Comparison of ENCODE assay signal across 35 cellular contexts in genomic region chr11:29183301-29183700, GRCh38.
"Had no signal": no experiment of that assay in that cellular context is flagged by ENCODE, and none has a peak within 500 bp of the region (broad histone marks: within the 10 kb centered on the region; RNA-seq: fewer than 3 reads in every experiment).

No MANE protein-coding gene starts in this region.

- H3K4me1 ChIP-seq: ascending aorta had no signal

- H3K9me3 ChIP-seq: ascending aorta, MG63 had no signal

- H3K27ac ChIP-seq: ascending aorta, PC-9, RWPE1 had no signal

- FAIRE-seq: RCC 7860 had no signal

- H2AFZ ChIP-seq: PC-9 had no signal

- DNase-seq: activated CD4-positive, alpha-beta memory T cell treated with anti-CD3 and anti-CD28 coated beads for 36 hours; activated CD4-positive, alpha-beta T cell treated with anti-CD3 and anti-CD28 coated beads for 36 hours; activated CD4-positive, alpha-beta T cell treated with anti-CD3 and anti-CD28 coated beads, Interleukin-2, amount 10 ng/mL, durations not matched to agents 7 days and 5 days; activated CD8-positive, alpha-beta memory T cell treated with anti-CD3 and anti-CD28 coated beads, Interleukin-2, amount 50 U/mL, for 4 hours; activated effector memory CD4-positive, alpha-beta T cell treated with Interleukin-2 at 50 U/mL for 16 hours; activated naive CD4-positive, alpha-beta T cell treated with anti-CD3 and anti-CD28 coated beads, Interleukin-2, amount 10 ng/mL, durations not matched to agents 7 days and 5 days; activated naive CD8-positive, alpha-beta T cell treated with anti-CD3 and anti-CD28 coated beads for 36 hours; activated T-cell treated with anti-CD3 and anti-CD28 coated beads for 4 hours; activated T-cell treated with anti-CD3 and anti-CD28 coated beads, Interleukin-2, amount 50 U/mL, for 48 hours; amygdala; central memory CD4-positive, alpha-beta T cell; Kasumi-1; KG1; MG63; NCI-H1048; NCI-H1105 treated with DMSO at 0.1 percent for 48 hours; NCI-H1436; NCI-H1694; NCI-H2029; NCI-H345; NCI-H510A; NCI-H526; NCI-H748 treated with DMSO at 0.1 percent for 48 hours; NK-92 treated with Interleukin-12 subunit alpha and Interleukin-12 subunit beta, amount 100 ng/mL, for 24 hours; PC-9; SIG-M5; T-cell; T-helper 17 cell had no signal

- H3K4me2 ChIP-seq: PC-9 had no signal

- ATAC-seq: activated CD4-positive, alpha-beta T cell treated with anti-CD3 and anti-CD28 coated beads for 36 hours; activated CD4-positive, CD25-positive, alpha-beta regulatory T cell treated with anti-CD3 and anti-CD28 coated beads, Interleukin-2, amount 50 U/mL, for 24 hours; Right ventricle myocardium inferior; SK-N-SH treated with all-trans-retinoic acid at 6 μM for 48 hours; T-cell; T-helper 17 cell; WTC11 had no signal

- H3K27me3 ChIP-seq: ascending aorta, MG63 had no signal

- H3K36me3 ChIP-seq: ascending aorta had no signal

- H3K4me3 ChIP-seq: ascending aorta, MG63, PC-9 had no signal
